In the genomic region with DNA sequence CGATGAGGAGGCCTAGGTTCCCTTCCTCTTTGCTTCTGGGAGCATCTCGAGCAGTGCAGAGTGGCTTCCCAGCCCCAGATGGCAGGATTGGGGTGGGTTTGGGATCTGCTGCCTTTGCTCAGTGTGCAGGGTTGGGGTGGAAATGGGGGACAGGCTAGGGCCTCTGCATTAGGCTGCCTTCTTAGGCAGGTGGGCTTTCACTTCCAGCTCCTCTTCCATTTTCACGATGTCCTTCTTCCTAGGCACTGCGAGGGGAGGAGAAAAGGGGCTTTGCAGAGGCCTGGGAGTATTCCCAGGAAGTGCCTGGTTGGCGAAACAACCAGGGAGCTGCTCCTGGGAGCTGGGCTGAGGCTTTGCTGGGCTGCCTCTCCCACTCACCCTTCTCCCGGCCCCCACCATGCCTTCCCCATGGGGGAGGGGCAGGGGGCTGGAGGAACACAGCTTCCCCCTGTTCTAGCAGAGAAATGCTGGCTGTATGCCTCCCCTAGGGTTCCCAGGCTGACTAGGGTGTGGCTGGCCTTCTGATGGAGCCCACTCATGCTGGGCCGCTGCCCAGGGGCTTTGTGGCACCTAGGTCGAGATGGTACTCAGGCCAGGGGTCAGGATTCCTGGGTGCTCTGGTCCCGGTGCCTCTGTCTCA, we compare ENCODE assay signal across 14 cellular contexts. TPM values are rescaled to one million over a fixed set of nuclear protein-coding genes. Genes with fewer than 3 reads are reported as not detected.
DNase-seq lines count a peak whose midpoint lies in the region; TF ChIP-seq lines count a peak whose summit lies in the region.
"Had no signal": no experiment of that assay in that cellular context is flagged by ENCODE, and none has a peak within 500 bp of the region (broad histone marks: within the 10 kb centered on the region; RNA-seq: fewer than 3 reads in every experiment).

No MANE protein-coding gene starts in this region.

- peaks cover 39% of the 10 kb centered on the region for H3K4me1 Mint-ChIP-seq in HFFc6 (ENCODE audit: low read depth)

- H3K4me3 ChIP-seq in esophagus muscularis mucosa (peak overlapping the region; percentile 65 to 75 (median 70)), prostate gland (peak overlapping the region in 1 of 2 donors; percentile 85)

- H3K27me3 ChIP-seq in esophagus muscularis mucosa, result no peaks in the 10 kb centered on the region
- no peaks in the 10 kb centered on the region for H3K27me3 ChIP-seq in prostate gland (replicated peaks; ENCODE audit: insufficient read depth)

- H3K36me3 Mint-ChIP-seq in HFFc6 (ENCODE audit: low read depth), result peaks cover 6% of the 10 kb centered on the region; the same call in 1 of the 2 replicates

- no peak for TF ChIP-seq CTCF in HFFc6 (IDR thresholded peaks at IDR 0.05)
- no peak for TF ChIP-seq CTCF in esophagus muscularis mucosa (IDR thresholded peaks at IDR 0.05)
- TF ChIP-seq CTCF in prostate gland (IDR thresholded peaks at IDR 0.05), result no peak

- H3K9me3 Mint-ChIP-seq in HFFc6, result peaks cover 10% of the 10 kb centered on the region; the same call in 1 of the 2 replicates
- H3K9me3 Mint-ChIP-seq: endodermal cell, nephron progenitor cell had no signal

- no peak for TF ChIP-seq EP300 in esophagus muscularis mucosa (IDR thresholded peaks at IDR 0.05)

- H3K9me3 ChIP-seq in esophagus muscularis mucosa (no peaks in the 10 kb centered on the region), prostate gland (no peaks in the 10 kb centered on the region)

- H3K27ac ChIP-seq in esophagus muscularis mucosa (replicated peaks in 1 of 4), result peak overlapping the region; percentile 95 to 100 (median 98)
- H3K27ac ChIP-seq in prostate gland, result peak overlapping the region; percentile 100

- H3K4me1 ChIP-seq in esophagus muscularis mucosa, result peaks cover 65 to 83% (median 77%) of the 10 kb centered on the region in 4 donors
- H3K4me1 ChIP-seq in prostate gland (replicated peaks), result peaks cover 31% of the 10 kb centered on the region

- no peak for TF ChIP-seq POLR2A in esophagus muscularis mucosa (IDR thresholded peaks at IDR 0.05; ENCODE audit: low read depth)
- no peak for TF ChIP-seq POLR2A in prostate gland (IDR thresholded peaks at IDR 0.05)

- WGBS in esophagus muscularis mucosa, result 66% methylated on average over 8 of the region's 9 CpGs
- WGBS in prostate gland, result 78% methylated on average over 9 of the region's 9 CpGs

- peak overlapping the region; percentile 15; the same call in 1 of the 2 replicates for H3K4me3 Mint-ChIP-seq in HFFc6
- H3K4me3 Mint-ChIP-seq: endodermal cell, nephron progenitor cell had no signal

- intact Hi-C loops in esophagus muscularis mucosa (cut with DNase I), result no loop called here
- intact Hi-C loops in prostate gland (cut with DNase I), result no loop called here

- DNase-seq in AG20443 (ENCODE audit: low spot score) (peak; percentile 12), HFFc6 (no peak), esophagus muscularis mucosa (ENCODE audit: extremely low spot score) (no peak), prostate gland (ENCODE audit: low spot score) (no peak), T-helper 2 cell (no peak), NCI-H128 (lab: John Stamatoyannopoulos, UW; ENCODE audit: unreplicated experiment) (no peak), GM19238 (ENCODE audit: insufficient read length, low spot score) (no peak), NCI-H774 (lab: John Stamatoyannopoulos, UW) (no peak)
- DNase-seq: COR-L47; endodermal cell; NCI-H226; nephron progenitor cell; stimulated activated CD4-positive, alpha-beta T cell treated with anti-CD3 and anti-CD28 coated beads, Interleukin-1b, Interleukin-23, amount 100 ng/mL, for 48 hours had no signal

- peak overlapping the region; percentile 95; the same call in 1 of the 2 replicates for H3K27ac Mint-ChIP-seq in HFFc6
- H3K27ac Mint-ChIP-seq: endodermal cell, nephron progenitor cell had no signal

- H3K36me3 ChIP-seq in esophagus muscularis mucosa, result peaks cover 0 to 64% (median 47%) of the 10 kb centered on the region in 4 donors
- peaks cover 6 to 9% of the 10 kb centered on the region in 2 donors for H3K36me3 ChIP-seq in prostate gland

- peaks cover 46% of the 10 kb centered on the region for H3K27me3 Mint-ChIP-seq in HFFc6 (ENCODE audit: insufficient read depth)

RNA-seq across cellular contexts. Expression of gene NR4A1, which starts 2.4 kb away (rescaled TPM):
- total RNA-seq in HFFc6 (2021; fragmentation: NEBNext Ultra II Directional; extraction: Animal tissue kit (Norgen Biotek cat#: 25700)), result 10 to 100 TPM; 10.3 to 46.6 (median 43.6) TPM
- total RNA-seq in esophagus muscularis mucosa, result 10 to 100 TPM; 26.2 to 88.1 (median 59.4) TPM
- total RNA-seq in prostate gland, result 100 to 1,000 TPM in 1 of 2 donors, 10 to 100 TPM in 1; 85.1 to 125 TPM

RNA-seq across cellular contexts. Expression of gene ATG101, which starts 16.1 kb away (rescaled TPM):
- total RNA-seq in HFFc6 (2021; fragmentation: NEBNext Ultra II Directional; extraction: Animal tissue kit (Norgen Biotek cat#: 25700)), result 10 to 100 TPM; 62.1 to 73.6 (median 66.6) TPM
- total RNA-seq in esophagus muscularis mucosa (10 to 100 TPM; 30.3 to 71.4 (median 61.2) TPM), prostate gland (10 to 100 TPM; 60.0 to 64.1 TPM)

RNA-seq across cellular contexts. Expression of gene SMIM41, which starts 25.8 kb away (rescaled TPM):
- not detected for total RNA-seq in HFFc6 (2021; fragmentation: NEBNext Ultra II Directional; extraction: Animal tissue kit (Norgen Biotek cat#: 25700))
- total RNA-seq in esophagus muscularis mucosa, result 10 to 100 TPM in 1 of 4 donors, 1 to 10 TPM in 3; 2.1 to 26.6 (median 5.6) TPM
- 10 to 100 TPM in 1 of 2 donors, 1 to 10 TPM in 1; 7.5 to 30.2 TPM for total RNA-seq in prostate gland
- total RNA-seq: endodermal cell, RPMI7951 had no signal

RNA-seq across cellular contexts. Expression of gene TAMALIN, which starts 46.9 kb away (rescaled TPM):
- under 1 TPM; 0.24 to 1.00 (median 0.69) TPM for total RNA-seq in HFFc6 (2021; fragmentation: NEBNext Ultra II Directional; extraction: Animal tissue kit (Norgen Biotek cat#: 25700))
- total RNA-seq in esophagus muscularis mucosa (10 to 100 TPM; 13.3 to 26.9 (median 18.3) TPM), prostate gland (10 to 100 TPM; 16.5 to 38.6 TPM)
